ENCODE assay signal across 8 cellular contexts in genomic region chr1:45302505-45303331, GRCh38. TPM values are rescaled to one million over a fixed set of nuclear protein-coding genes. Genes with fewer than 3 reads are reported as not detected.
A peak's percentile ranks its signal among the peaks of the same experiment; 100 is the strongest.
DNase-seq lines count a peak whose midpoint lies in the region; ATAC-seq and TF ChIP-seq lines count a peak whose summit lies in the region.

No MANE protein-coding gene starts in this region.

- DNase-seq in HFFc6 (no peak), NCI-H345 (lab: John Stamatoyannopoulos, UW) (no peak), iPS-NIHi7 (ENCODE audit: extremely low spot score) (no peak)
- DNase-seq in activated T-helper 2 cell treated with anti-CD3 and anti-CD28 coated beads, Interferon-gamma antibody, Interleukin-2, Interleukin-4, amounts not matched to agents 10 μg/mL and 5 μg/mL and 100 μg/mL, durations not matched to agents 14 hours and 24 hours and 36 hours (ENCODE audit: low spot score) = no peak
- DNase-seq in stimulated activated naive B cell treated with anti-CD40 and anti-IgM and Interleukin-4, amounts not matched to agents 10 μg/mL and 1 μg/mL and 100 μg/mL, for 72 hours = no peak

- intact Hi-C loops in activated T-helper 2 cell treated with anti-CD3 and anti-CD28 coated beads, Interferon-gamma antibody, Interleukin-2, Interleukin-4, amounts not matched to agents 10 μg/mL and 5 μg/mL and 100 μg/mL, durations not matched to agents 14 hours and 24 hours and 36 hours (cut with micrococcal nuclease) = loop anchor here (1.0 to 10.0 kb wide), 6 partner anchors 38 to 572 kb away; partner anchors contain the start of genes BTBD19, DYNLT4, MUTYH and RNU5D-1

- H3K9me3 ChIP-seq in iPS-18a (ENCODE audit: control insufficient read depth, low read depth, low read length) = no peaks in the 10 kb centered on the region

- H3K9ac ChIP-seq in iPS-18a (ENCODE audit: low read length) = peak overlapping the region; percentile 68

- no peaks in the 10 kb centered on the region for H3K9me3 Mint-ChIP-seq in HFFc6
- H3K9me3 Mint-ChIP-seq in activated T-helper 2 cell treated with anti-CD3 and anti-CD28 coated beads, Interferon-gamma antibody, Interleukin-2, Interleukin-4, amounts not matched to agents 10 μg/mL and 5 μg/mL and 100 μg/mL, durations not matched to agents 14 hours and 24 hours and 36 hours = no peaks in the 10 kb centered on the region
- H3K9me3 Mint-ChIP-seq in stimulated activated naive B cell treated with anti-CD40 and anti-IgM and Interleukin-4, amounts not matched to agents 10 μg/mL and 1 μg/mL and 100 μg/mL, for 72 hours = peaks cover 0 to 3% of the 10 kb centered on the region in 2 donors

- H3K27me3 Mint-ChIP-seq in HFFc6 (ENCODE audit: insufficient read depth) = peaks cover 3% of the 10 kb centered on the region; the same call in 1 of the 2 replicates
- no peaks in the 10 kb centered on the region for H3K27me3 Mint-ChIP-seq in activated T-helper 2 cell treated with anti-CD3 and anti-CD28 coated beads, Interferon-gamma antibody, Interleukin-2, Interleukin-4, amounts not matched to agents 10 μg/mL and 5 μg/mL and 100 μg/mL, durations not matched to agents 14 hours and 24 hours and 36 hours (ENCODE audit: low read depth)
- no peaks in the 10 kb centered on the region for H3K27me3 Mint-ChIP-seq in stimulated activated naive B cell treated with anti-CD40 and anti-IgM and Interleukin-4, amounts not matched to agents 10 μg/mL and 1 μg/mL and 100 μg/mL, for 72 hours

- H3K4me3 Mint-ChIP-seq in HFFc6 = peak overlapping the region; percentile 92
- peak overlapping the region; percentile 91 for H3K4me3 Mint-ChIP-seq in activated T-helper 2 cell treated with anti-CD3 and anti-CD28 coated beads, Interferon-gamma antibody, Interleukin-2, Interleukin-4, amounts not matched to agents 10 μg/mL and 5 μg/mL and 100 μg/mL, durations not matched to agents 14 hours and 24 hours and 36 hours (ENCODE audit: low read depth)
- peak overlapping the region; percentile 89 to 98 for H3K4me3 Mint-ChIP-seq in stimulated activated naive B cell treated with anti-CD40 and anti-IgM and Interleukin-4, amounts not matched to agents 10 μg/mL and 1 μg/mL and 100 μg/mL, for 72 hours

- peaks cover 33% of the 10 kb centered on the region for H3K4me1 Mint-ChIP-seq in HFFc6 (ENCODE audit: low read depth)
- H3K4me1 Mint-ChIP-seq in activated T-helper 2 cell treated with anti-CD3 and anti-CD28 coated beads, Interferon-gamma antibody, Interleukin-2, Interleukin-4, amounts not matched to agents 10 μg/mL and 5 μg/mL and 100 μg/mL, durations not matched to agents 14 hours and 24 hours and 36 hours (ENCODE audit: low read depth) = peaks cover 31% of the 10 kb centered on the region
- H3K4me1 Mint-ChIP-seq in stimulated activated naive B cell treated with anti-CD40 and anti-IgM and Interleukin-4, amounts not matched to agents 10 μg/mL and 1 μg/mL and 100 μg/mL, for 72 hours = peaks cover 24 to 50% of the 10 kb centered on the region in 2 donors

- H3K4me1 ChIP-seq in iPS-18a (ENCODE audit: control insufficient read depth, low read depth, low read length) = peaks cover 38% of the 10 kb centered on the region

- ATAC-seq in stimulated activated naive B cell treated with anti-CD40 and anti-IgM and Interleukin-4, amounts not matched to agents 10 μg/mL and 1 μg/mL and 100 μg/mL, for 72 hours (replicated peaks) = no peak
- ATAC-seq in GM21529 (IDR thresholded peaks at IDR 0.05; ENCODE audit: unreplicated experiment) = no peak
- ATAC-seq in HG02798 (IDR thresholded peaks at IDR 0.05; ENCODE audit: poor library complexity, unreplicated experiment) = no peak

- peak overlapping the region; percentile 96 for H3K27ac Mint-ChIP-seq in HFFc6
- H3K27ac Mint-ChIP-seq in activated T-helper 2 cell treated with anti-CD3 and anti-CD28 coated beads, Interferon-gamma antibody, Interleukin-2, Interleukin-4, amounts not matched to agents 10 μg/mL and 5 μg/mL and 100 μg/mL, durations not matched to agents 14 hours and 24 hours and 36 hours = peak overlapping the region; percentile 86
- peak overlapping the region; percentile 97 for H3K27ac Mint-ChIP-seq in stimulated activated naive B cell treated with anti-CD40 and anti-IgM and Interleukin-4, amounts not matched to agents 10 μg/mL and 1 μg/mL and 100 μg/mL, for 72 hours

- no peaks in the 10 kb centered on the region for H3K36me3 ChIP-seq in iPS-18a (ENCODE audit: control insufficient read depth, low read depth, low read length)

- H3K36me3 Mint-ChIP-seq in HFFc6 (ENCODE audit: low read depth) = no peaks in the 10 kb centered on the region
- no peaks in the 10 kb centered on the region for H3K36me3 Mint-ChIP-seq in activated T-helper 2 cell treated with anti-CD3 and anti-CD28 coated beads, Interferon-gamma antibody, Interleukin-2, Interleukin-4, amounts not matched to agents 10 μg/mL and 5 μg/mL and 100 μg/mL, durations not matched to agents 14 hours and 24 hours and 36 hours (ENCODE audit: low read depth)
- H3K36me3 Mint-ChIP-seq in stimulated activated naive B cell treated with anti-CD40 and anti-IgM and Interleukin-4, amounts not matched to agents 10 μg/mL and 1 μg/mL and 100 μg/mL, for 72 hours = no peaks in the 10 kb centered on the region

- no peaks in the 10 kb centered on the region for H3K27me3 ChIP-seq in iPS-18a (ENCODE audit: control insufficient read depth, insufficient read depth, low read length)

- peak overlapping the region; percentile 77 for H3K4me3 ChIP-seq in iPS-18a (ENCODE audit: low read length)

- no peak for TF ChIP-seq CTCF in HFFc6 (IDR thresholded peaks at IDR 0.05)

- no peak overlapping the region for H3K27ac ChIP-seq in iPS-18a (ENCODE audit: low read length)

RNA-seq across cellular contexts. Expression of gene HPDL, which starts 24.0 kb away (rescaled TPM):
- total RNA-seq in HFFc6 (2021; fragmentation: NEBNext Ultra II Directional; extraction: Animal tissue kit (Norgen Biotek cat#: 25700)) = under 1 TPM; 0.36 to 0.80 (median 0.58) TPM
- total RNA-seq in activated T-helper 2 cell treated with anti-CD3 and anti-CD28 coated beads, Interferon-gamma antibody, Interleukin-2, Interleukin-4, amounts not matched to agents 10 μg/mL and 5 μg/mL and 100 μg/mL, durations not matched to agents 14 hours and 24 hours and 36 hours = 26.8 and 29.0 TPM in 2 replicates

RNA-seq across cellular contexts. Expression of gene TOE1, which starts 37.3 kb away (rescaled TPM):
- 10 to 100 TPM in 3 of 6 experiments, 1 to 10 TPM in 3; 9.5 to 11.7 (median 10.1) TPM for total RNA-seq in HFFc6 (2021; fragmentation: NEBNext Ultra II Directional; extraction: Animal tissue kit (Norgen Biotek cat#: 25700))
- total RNA-seq in activated T-helper 2 cell treated with anti-CD3 and anti-CD28 coated beads, Interferon-gamma antibody, Interleukin-2, Interleukin-4, amounts not matched to agents 10 μg/mL and 5 μg/mL and 100 μg/mL, durations not matched to agents 14 hours and 24 hours and 36 hours = 26.3 and 29.3 TPM in 2 replicates

RNA-seq across cellular contexts. Expression of gene MUTYH, which starts 37.5 kb away (rescaled TPM):
- 10 to 100 TPM in 3 of 6 experiments, 1 to 10 TPM in 3; 8.7 to 12.9 (median 10.5) TPM for total RNA-seq in HFFc6 (2021; fragmentation: NEBNext Ultra II Directional; extraction: Animal tissue kit (Norgen Biotek cat#: 25700))
- 50.1 and 50.9 TPM in 2 replicates for total RNA-seq in activated T-helper 2 cell treated with anti-CD3 and anti-CD28 coated beads, Interferon-gamma antibody, Interleukin-2, Interleukin-4, amounts not matched to agents 10 μg/mL and 5 μg/mL and 100 μg/mL, durations not matched to agents 14 hours and 24 hours and 36 hours

Comparison
In these comparisons a context has a peak if more than half of its experiments do, and no peak if none do; other contexts are left out.
1. RNA of gene HPDL, which starts 24.0 kb away (total RNA-seq): 26.8 to 29.0 TPM in activated T-helper 2 cell treated with anti-CD3 and anti-CD28 coated beads, Interferon-gamma antibody, Interleukin-2, Interleukin-4, amounts not matched to agents 10 μg/mL and 5 μg/mL and 100 μg/mL, durations not matched to agents 14 hours and 24 hours and 36 hours; 0.36 to 0.80 TPM in HFFc6; every median in the first group is over 10 times any median in the second.
2. Peak in every context shown above with its lines, with median percentiles within 50 percentile points of each other: H3K27ac Mint-ChIP-seq and H3K4me3 Mint-ChIP-seq.